16 cellular contexts compared by ENCODE assay signal in genomic region chr1:27478098-27478497, GRCh38. TPM values are rescaled to one million over a fixed set of nuclear protein-coding genes. Genes with fewer than 3 reads are reported as not detected.
A peak's percentile ranks its signal among the peaks of the same experiment; 100 is the strongest.
DNase-seq lines count a peak whose midpoint lies in the region; ATAC-seq lines count a peak whose summit lies in the region.
"Had no signal": no experiment of that assay in that cellular context is flagged by ENCODE, and none has a peak within 500 bp of the region (broad histone marks: within the 10 kb centered on the region; RNA-seq: fewer than 3 reads in every experiment).

No MANE protein-coding gene starts in this region.

- no peak for DNase-seq in T-helper 17 cell
- peak; percentile 16 for DNase-seq in fibroblast of peridontal ligament (ENCODE audit: extremely low read depth)
- DNase-seq in DMS79 (lab: John Stamatoyannopoulos, UW) = no peak
- no peak for DNase-seq in activated CD8-positive, alpha-beta memory T cell treated with anti-CD3 and anti-CD28 coated beads, Interleukin-2, amount 50 U/mL, for 48 hours
- DNase-seq in NCI-H1436 treated with DMSO at 0.1 percent for 48 hours (lab: John Stamatoyannopoulos, UW) = no peak
- no peak for DNase-seq in central memory CD4-positive, alpha-beta T cell
- DNase-seq: activated CD8-positive, alpha-beta memory T cell treated with anti-CD3 and anti-CD28 coated beads, Interleukin-2, amount 10 ng/mL, durations not matched to agents 7 days and 5 days; foreskin melanocyte; GF-D8; NCI-H187 treated with DMSO at 0.1 percent for 48 hours; NCI-H510A; psoas muscle; uterus had no signal

- H3K4me1 Mint-ChIP-seq in T-helper 17 cell = peaks cover 52% of the 10 kb centered on the region

- no peak overlapping the region for H3K9ac ChIP-seq in BLaER1 treated with 17β-estradiol and CSF1 and Interleukin-3, amounts not matched to agents 10 nM and 100 nM

- peak overlapping the region in 2 of 11 experiments; percentile 20 to 36; a peak in 4 of 22 replicates for H3K27ac ChIP-seq in BLaER1 treated with 17β-estradiol and CSF1 and Interleukin-3, amounts not matched to agents 10 nM and 100 nM
- H3K27ac ChIP-seq: psoas muscle, uterus had no signal

- H3K4me3 Mint-ChIP-seq in T-helper 17 cell = no peak overlapping the region
- H3K4me3 Mint-ChIP-seq: activated CD8-positive, alpha-beta memory T cell treated with anti-CD3 and anti-CD28 coated beads, Interleukin-2, amount 10 ng/mL, durations not matched to agents 7 days and 5 days had no signal

- no peak overlapping the region for H3K4me3 ChIP-seq in BLaER1 treated with 17β-estradiol and CSF1 and Interleukin-3, amounts not matched to agents 10 nM and 100 nM
- H3K4me3 ChIP-seq: psoas muscle, uterus had no signal

- H3K9me3 ChIP-seq in BLaER1 treated with 17β-estradiol and CSF1 and Interleukin-3, amounts not matched to agents 10 nM and 100 nM (replicated peaks in 1 of 11) = peaks cover 0 to 10% (median 0%) of the 10 kb centered on the region in 11 experiments; a peak in 5 of 22 replicates
- H3K9me3 ChIP-seq in T-helper 17 cell (ENCODE audit: control insufficient read depth, low read length, poor library complexity, severe bottlenecking) = no peaks in the 10 kb centered on the region
- H3K9me3 ChIP-seq: psoas muscle, uterus had no signal

- peaks cover 2% of the 10 kb centered on the region for H3K36me3 Mint-ChIP-seq in T-helper 17 cell (ENCODE audit: low read depth)

- peaks cover 57 to 99% (median 97%) of the 10 kb centered on the region in 11 experiments for H4K20me1 ChIP-seq in BLaER1 treated with 17β-estradiol and CSF1 and Interleukin-3, amounts not matched to agents 10 nM and 100 nM

- H3K27ac Mint-ChIP-seq in T-helper 17 cell = peak overlapping the region; percentile 73
- H3K27ac Mint-ChIP-seq: activated CD8-positive, alpha-beta memory T cell treated with anti-CD3 and anti-CD28 coated beads, Interleukin-2, amount 10 ng/mL, durations not matched to agents 7 days and 5 days had no signal

- ATAC-seq in GM18907 (IDR thresholded peaks at IDR 0.05; ENCODE audit: unreplicated experiment) = peak; percentile 48
- no peak for ATAC-seq in T-helper 17 cell
- ATAC-seq: activated CD8-positive, alpha-beta memory T cell treated with anti-CD3 and anti-CD28 coated beads, Interleukin-2, amount 10 ng/mL, durations not matched to agents 7 days and 5 days; left lobe of liver; psoas muscle had no signal

- no peaks in the 10 kb centered on the region for H3K27me3 Mint-ChIP-seq in T-helper 17 cell
- H3K27me3 Mint-ChIP-seq: activated CD8-positive, alpha-beta memory T cell treated with anti-CD3 and anti-CD28 coated beads, Interleukin-2, amount 10 ng/mL, durations not matched to agents 7 days and 5 days had no signal

- peak overlapping the region in 9 of 11 experiments; percentile 17 to 78 (median 26); a peak in 11 of 22 replicates for H3K4me2 ChIP-seq in BLaER1 treated with 17β-estradiol and CSF1 and Interleukin-3, amounts not matched to agents 10 nM and 100 nM

- H3K4me1 ChIP-seq in BLaER1 treated with 17β-estradiol and CSF1 and Interleukin-3, amounts not matched to agents 10 nM and 100 nM = peaks cover 52 to 98% (median 69%) of the 10 kb centered on the region in 10 experiments

- H3K36me3 ChIP-seq in BLaER1 treated with 17β-estradiol and CSF1 and Interleukin-3, amounts not matched to agents 10 nM and 100 nM = peaks cover 16 to 87% (median 68%) of the 10 kb centered on the region in 11 experiments; a peak in 20 of 22 replicates
- H3K36me3 ChIP-seq: uterus had no signal

- H3K27me3 ChIP-seq in BLaER1 treated with 17β-estradiol and CSF1 and Interleukin-3, amounts not matched to agents 10 nM and 100 nM = no peaks in the 10 kb centered on the region
- H3K27me3 ChIP-seq: uterus had no signal

RNA-seq across cellular contexts. Expression of gene WASF2, which starts 11.9 kb away (rescaled TPM):
- 100 to 1,000 TPM; 124 to 144 TPM for total RNA-seq in T-helper 17 cell
